In the genomic region with DNA sequence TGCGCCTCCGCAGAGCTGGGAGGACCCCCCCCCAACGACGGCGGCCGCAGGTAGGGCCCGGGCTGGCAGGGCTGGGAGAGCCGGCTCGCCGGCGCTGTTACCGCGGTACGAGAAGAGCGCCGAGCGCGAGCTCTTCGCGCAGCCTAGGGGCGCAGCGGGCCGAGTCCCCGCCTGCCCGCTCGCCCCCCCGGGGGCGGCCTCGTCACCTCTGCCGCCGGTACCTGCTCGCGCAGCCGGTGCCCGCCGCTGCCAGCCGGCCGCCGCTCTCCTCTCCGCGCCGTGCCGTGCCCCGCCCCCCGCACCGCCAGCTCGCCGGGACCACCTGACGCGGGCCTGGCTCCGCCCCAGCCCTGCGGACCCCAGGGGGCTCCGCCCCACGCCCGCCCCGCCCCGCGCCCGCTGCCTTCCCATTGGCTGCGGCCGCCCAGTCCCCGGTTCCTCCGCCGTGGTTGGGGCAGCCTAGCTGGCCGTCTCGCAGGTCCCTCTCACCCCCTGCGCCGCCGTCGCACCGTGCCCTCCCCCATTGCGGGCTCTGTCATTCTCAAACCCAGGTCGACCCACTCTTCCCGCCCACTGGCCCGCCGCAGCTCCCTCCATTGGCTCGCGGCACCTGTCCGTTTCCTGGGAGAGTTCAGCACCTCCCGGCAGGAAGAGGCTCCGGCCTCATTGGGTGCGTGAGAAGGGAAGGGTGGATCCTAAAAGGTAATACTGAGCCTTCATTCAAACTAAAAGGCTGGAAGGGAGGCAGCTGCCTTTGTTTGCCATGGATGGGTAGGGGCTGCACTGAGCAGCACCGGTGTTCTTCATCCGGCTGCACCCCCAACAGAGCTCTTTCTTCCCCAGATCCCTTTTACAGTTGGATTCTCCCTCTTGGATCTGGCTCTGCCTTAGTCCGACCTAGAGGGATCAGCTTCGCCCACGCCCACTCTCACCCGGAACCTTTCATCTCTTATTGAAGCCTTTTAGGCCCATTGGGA, we compare ENCODE assay signal across 1 cellular context.
TF ChIP-seq lines count a peak whose summit lies in the region.

Gene MAP3K9, minus strand, starts transcription at position 276 of the 977 bp plus-strand sequence. CDS start 342 bp downstream, outside the sequence.

TF ChIP-seq in HepG2, 621 proteins besides CTCF, POLR2A, EP300 and RAD21 (continued from another document and continues in another):
- TF ChIP-seq, protein P1, sequence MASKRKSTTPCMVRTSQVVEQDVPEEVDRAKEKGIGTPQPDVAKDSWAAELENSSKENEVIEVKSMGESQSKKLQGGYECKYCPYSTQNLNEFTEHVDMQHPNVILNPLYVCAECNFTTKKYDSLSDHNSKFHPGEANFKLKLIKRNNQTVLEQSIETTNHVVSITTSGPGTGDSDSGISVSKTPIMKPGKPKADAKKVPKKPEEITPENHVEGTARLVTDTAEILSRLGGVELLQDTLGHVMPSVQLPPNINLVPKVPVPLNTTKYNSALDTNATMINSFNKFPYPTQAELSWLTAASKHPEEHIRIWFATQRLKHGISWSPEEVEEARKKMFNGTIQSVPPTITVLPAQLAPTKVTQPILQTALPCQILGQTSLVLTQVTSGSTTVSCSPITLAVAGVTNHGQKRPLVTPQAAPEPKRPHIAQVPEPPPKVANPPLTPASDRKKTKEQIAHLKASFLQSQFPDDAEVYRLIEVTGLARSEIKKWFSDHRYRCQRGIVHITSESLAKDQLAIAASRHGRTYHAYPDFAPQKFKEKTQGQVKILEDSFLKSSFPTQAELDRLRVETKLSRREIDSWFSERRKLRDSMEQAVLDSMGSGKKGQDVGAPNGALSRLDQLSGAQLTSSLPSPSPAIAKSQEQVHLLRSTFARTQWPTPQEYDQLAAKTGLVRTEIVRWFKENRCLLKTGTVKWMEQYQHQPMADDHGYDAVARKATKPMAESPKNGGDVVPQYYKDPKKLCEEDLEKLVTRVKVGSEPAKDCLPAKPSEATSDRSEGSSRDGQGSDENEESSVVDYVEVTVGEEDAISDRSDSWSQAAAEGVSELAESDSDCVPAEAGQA (IDR thresholded peaks at IDR 0.05; ENCODE audit: low read depth): no peak
- TF ChIP-seq, protein P1 (CRISPR knock-in tag; IDR thresholded peaks at IDR 0.05; ENCODE audit: borderline replicate concordance): no peak
- TF ChIP-seq, protein P2, sequence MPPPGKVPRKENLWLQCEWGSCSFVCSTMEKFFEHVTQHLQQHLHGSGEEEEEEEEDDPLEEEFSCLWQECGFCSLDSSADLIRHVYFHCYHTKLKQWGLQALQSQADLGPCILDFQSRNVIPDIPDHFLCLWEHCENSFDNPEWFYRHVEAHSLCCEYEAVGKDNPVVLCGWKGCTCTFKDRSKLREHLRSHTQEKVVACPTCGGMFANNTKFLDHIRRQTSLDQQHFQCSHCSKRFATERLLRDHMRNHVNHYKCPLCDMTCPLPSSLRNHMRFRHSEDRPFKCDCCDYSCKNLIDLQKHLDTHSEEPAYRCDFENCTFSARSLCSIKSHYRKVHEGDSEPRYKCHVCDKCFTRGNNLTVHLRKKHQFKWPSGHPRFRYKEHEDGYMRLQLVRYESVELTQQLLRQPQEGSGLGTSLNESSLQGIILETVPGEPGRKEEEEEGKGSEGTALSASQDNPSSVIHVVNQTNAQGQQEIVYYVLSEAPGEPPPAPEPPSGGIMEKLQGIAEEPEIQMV (CRISPR knock-in tag; IDR thresholded peaks at IDR 0.05; ENCODE audit: low read depth): 0 out of 2 replicates have a peak, but pooled peaks have one; percentile 30
- 0 out of 2 replicates have a peak, but pooled peaks have one; percentile 30 for TF ChIP-seq HOXA3 (CRISPR knock-in tag; IDR thresholded peaks at IDR 0.05)
- TF ChIP-seq ONECUT2 (CRISPR knock-in tag; IDR thresholded peaks at IDR 0.05): no peak
- peak; percentile 58; the same call in 1 of the 2 replicates for TF ChIP-seq ZNF343 (CRISPR knock-in tag; IDR thresholded peaks at IDR 0.05)
- TF ChIP-seq KDM5A (IDR thresholded peaks at IDR 0.05; ENCODE audit: borderline replicate concordance, low read length): peak; percentile 36; the same call in 1 of the 2 replicates
- TF ChIP-seq ELF4 (CRISPR knock-in tag; IDR thresholded peaks at IDR 0.05; ENCODE audit: borderline replicate concordance): no peak
- TF ChIP-seq ZMYM4 (CRISPR knock-in tag; IDR thresholded peaks at IDR 0.05): 0 out of 2 replicates have a peak, but pooled peaks have one; percentile 8
- peak; percentile 41; the same call in 1 of the 2 replicates for TF ChIP-seq POLR2AphosphoS5 (IDR thresholded peaks at IDR 0.05; ENCODE audit: low read depth, low read length)
- peak; percentile 17; the same call in 1 of the 2 replicates for TF ChIP-seq ETV5 (CRISPR knock-in tag; IDR thresholded peaks at IDR 0.05; ENCODE audit: borderline replicate concordance)
- no peak for TF ChIP-seq MXD4 (CRISPR knock-in tag; IDR thresholded peaks at IDR 0.05)
- TF ChIP-seq, protein P3, sequence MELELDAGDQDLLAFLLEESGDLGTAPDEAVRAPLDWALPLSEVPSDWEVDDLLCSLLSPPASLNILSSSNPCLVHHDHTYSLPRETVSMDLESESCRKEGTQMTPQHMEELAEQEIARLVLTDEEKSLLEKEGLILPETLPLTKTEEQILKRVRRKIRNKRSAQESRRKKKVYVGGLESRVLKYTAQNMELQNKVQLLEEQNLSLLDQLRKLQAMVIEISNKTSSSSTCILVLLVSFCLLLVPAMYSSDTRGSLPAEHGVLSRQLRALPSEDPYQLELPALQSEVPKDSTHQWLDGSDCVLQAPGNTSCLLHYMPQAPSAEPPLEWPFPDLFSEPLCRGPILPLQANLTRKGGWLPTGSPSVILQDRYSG (CRISPR knock-in tag; IDR thresholded peaks at IDR 0.05): no peak
- no peak for TF ChIP-seq ZNF724P (CRISPR knock-in tag; IDR thresholded peaks at IDR 0.05; ENCODE audit: borderline replicate concordance)
- no peak for TF ChIP-seq JUNB (CRISPR knock-in tag; IDR thresholded peaks at IDR 0.05; ENCODE audit: borderline replicate concordance)
- TF ChIP-seq ZNF556 (CRISPR knock-in tag; IDR thresholded peaks at IDR 0.05; ENCODE audit: borderline replicate concordance): no peak
- no peak for TF ChIP-seq CHD4 (IDR thresholded peaks at IDR 0.05; ENCODE audit: borderline replicate concordance, low read length)
- TF ChIP-seq, protein P4, sequence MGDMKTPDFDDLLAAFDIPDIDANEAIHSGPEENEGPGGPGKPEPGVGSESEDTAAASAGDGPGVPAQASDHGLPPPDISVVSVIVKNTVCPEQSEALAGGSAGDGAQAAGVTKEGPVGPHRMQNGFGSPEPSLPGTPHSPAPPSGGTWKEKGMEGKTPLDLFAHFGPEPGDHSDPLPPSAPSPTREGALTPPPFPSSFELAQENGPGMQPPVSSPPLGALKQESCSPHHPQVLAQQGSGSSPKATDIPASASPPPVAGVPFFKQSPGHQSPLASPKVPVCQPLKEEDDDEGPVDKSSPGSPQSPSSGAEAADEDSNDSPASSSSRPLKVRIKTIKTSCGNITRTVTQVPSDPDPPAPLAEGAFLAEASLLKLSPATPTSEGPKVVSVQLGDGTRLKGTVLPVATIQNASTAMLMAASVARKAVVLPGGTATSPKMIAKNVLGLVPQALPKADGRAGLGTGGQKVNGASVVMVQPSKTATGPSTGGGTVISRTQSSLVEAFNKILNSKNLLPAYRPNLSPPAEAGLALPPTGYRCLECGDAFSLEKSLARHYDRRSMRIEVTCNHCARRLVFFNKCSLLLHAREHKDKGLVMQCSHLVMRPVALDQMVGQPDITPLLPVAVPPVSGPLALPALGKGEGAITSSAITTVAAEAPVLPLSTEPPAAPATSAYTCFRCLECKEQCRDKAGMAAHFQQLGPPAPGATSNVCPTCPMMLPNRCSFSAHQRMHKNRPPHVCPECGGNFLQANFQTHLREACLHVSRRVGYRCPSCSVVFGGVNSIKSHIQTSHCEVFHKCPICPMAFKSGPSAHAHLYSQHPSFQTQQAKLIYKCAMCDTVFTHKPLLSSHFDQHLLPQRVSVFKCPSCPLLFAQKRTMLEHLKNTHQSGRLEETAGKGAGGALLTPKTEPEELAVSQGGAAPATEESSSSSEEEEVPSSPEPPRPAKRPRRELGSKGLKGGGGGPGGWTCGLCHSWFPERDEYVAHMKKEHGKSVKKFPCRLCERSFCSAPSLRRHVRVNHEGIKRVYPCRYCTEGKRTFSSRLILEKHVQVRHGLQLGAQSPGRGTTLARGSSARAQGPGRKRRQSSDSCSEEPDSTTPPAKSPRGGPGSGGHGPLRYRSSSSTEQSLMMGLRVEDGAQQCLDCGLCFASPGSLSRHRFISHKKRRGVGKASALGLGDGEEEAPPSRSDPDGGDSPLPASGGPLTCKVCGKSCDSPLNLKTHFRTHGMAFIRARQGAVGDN (CRISPR knock-in tag; IDR thresholded peaks at IDR 0.05): peak; percentile 50
- TF ChIP-seq NR2C2 (CRISPR knock-in tag; IDR thresholded peaks at IDR 0.05; ENCODE audit: borderline replicate concordance): peak; percentile 91
- TF ChIP-seq KMT2A (CRISPR knock-in tag; IDR thresholded peaks at IDR 0.05): no peak
- peak; percentile 43; the same call in 1 of the 2 replicates for TF ChIP-seq KLF11 (CRISPR knock-in tag; IDR thresholded peaks at IDR 0.05)
- 0 out of 2 replicates have a peak, but pooled peaks have one; percentile 31 for TF ChIP-seq MIXL1 (CRISPR knock-in tag; IDR thresholded peaks at IDR 0.05)
- no peak for TF ChIP-seq SRSF9 (IDR thresholded peaks at IDR 0.05; ENCODE audit: borderline replicate concordance, insufficient read depth, low read depth, low read length, poor library complexity, severe bottlenecking)
- TF ChIP-seq NFRKB (IDR thresholded peaks at IDR 0.05): no peak
- TF ChIP-seq CAMTA2 (CRISPR knock-in tag; IDR thresholded peaks at IDR 0.05; ENCODE audit: borderline replicate concordance): no peak
- no peak for TF ChIP-seq ZNF609 (CRISPR knock-in tag; IDR thresholded peaks at IDR 0.05; ENCODE audit: borderline replicate concordance)
- no peak for TF ChIP-seq ZNF225 (CRISPR knock-in tag; IDR thresholded peaks at IDR 0.05)
- TF ChIP-seq, protein P5, sequence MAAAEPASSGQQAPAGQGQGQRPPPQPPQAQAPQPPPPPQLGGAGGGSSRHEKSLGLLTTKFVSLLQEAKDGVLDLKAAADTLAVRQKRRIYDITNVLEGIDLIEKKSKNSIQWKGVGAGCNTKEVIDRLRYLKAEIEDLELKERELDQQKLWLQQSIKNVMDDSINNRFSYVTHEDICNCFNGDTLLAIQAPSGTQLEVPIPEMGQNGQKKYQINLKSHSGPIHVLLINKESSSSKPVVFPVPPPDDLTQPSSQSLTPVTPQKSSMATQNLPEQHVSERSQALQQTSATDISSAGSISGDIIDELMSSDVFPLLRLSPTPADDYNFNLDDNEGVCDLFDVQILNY (CRISPR knock-in tag; conservative IDR thresholded peaks at IDR 0.05): peak; percentile 61
- TF ChIP-seq XRCC5 (optimal IDR thresholded peaks at IDR 0.05; ENCODE audit: low read length): peak; percentile 53
- TF ChIP-seq ZNF501 (CRISPR knock-in tag; IDR thresholded peaks at IDR 0.05): 0 out of 2 replicates have a peak, but pooled peaks have one; percentile 18
- no peak for TF ChIP-seq MTF1 (CRISPR knock-in tag; IDR thresholded peaks at IDR 0.05)
- no peak for TF ChIP-seq SIN3B (IDR thresholded peaks at IDR 0.05; ENCODE audit: low read length)
- TF ChIP-seq YEATS4 (CRISPR knock-in tag; IDR thresholded peaks at IDR 0.05; ENCODE audit: borderline replicate concordance): 0 out of 2 replicates have a peak, but pooled peaks have one; percentile 52
- TF ChIP-seq HES4 (CRISPR knock-in tag; IDR thresholded peaks at IDR 0.05; ENCODE audit: borderline replicate concordance): 0 out of 2 replicates have a peak, but pooled peaks have one; percentile 32
- TF ChIP-seq HNRNPL (IDR thresholded peaks at IDR 0.05; ENCODE audit: low read depth, low read length): no peak
- no peak for TF ChIP-seq ZFP36 (IDR thresholded peaks at IDR 0.05; ENCODE audit: borderline replicate concordance, low read depth, low read length, partially characterized antibody)
- TF ChIP-seq ZNF33A (CRISPR knock-in tag; IDR thresholded peaks at IDR 0.05; ENCODE audit: borderline replicate concordance): no peak
